In the genomic region with DNA sequence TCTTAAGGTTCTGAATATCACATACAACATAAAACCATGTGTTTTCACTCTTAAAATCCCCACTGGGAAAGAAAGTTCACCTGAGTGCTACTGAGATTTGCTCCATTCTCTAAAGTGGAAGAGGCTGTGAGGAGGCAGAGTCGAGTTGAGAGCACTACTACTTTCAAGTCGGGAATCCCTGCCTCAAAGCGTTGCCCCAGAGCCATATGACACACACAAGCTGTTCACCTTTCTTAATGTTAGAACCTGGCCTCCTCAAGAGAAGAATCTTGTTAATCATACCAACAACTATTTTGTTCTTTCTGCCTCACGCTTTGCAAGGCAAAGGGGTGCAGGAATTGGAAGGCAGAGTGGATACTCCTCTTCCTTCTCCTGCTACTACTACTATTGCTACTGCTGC, we compare ENCODE assay signal across 29 cellular contexts.
"Had no signal": no experiment of that assay in that cellular context is flagged by ENCODE, and none has a peak within 500 bp of the region (broad histone marks: within the 10 kb centered on the region; RNA-seq: fewer than 3 reads in every experiment).

No MANE protein-coding gene starts in this region.

- ATAC-seq: effector memory CD8-positive, alpha-beta T cell; esophagus mucosa; foreskin keratinocyte; gastrocnemius medialis; gastroesophageal sphincter; heart left ventricle; heart right ventricle had no signal

- H3K9me3 ChIP-seq: colonic mucosa, esophagus muscularis mucosa, esophagus squamous epithelium, gastrocnemius medialis, gastroesophageal sphincter, heart left ventricle had no signal

- DNase-seq: colonic mucosa; cortex of kidney; dermis blood vessel endothelial cell; dorsolateral prefrontal cortex; effector CD4-positive, alpha-beta T cell; effector CD8-positive, alpha-beta T cell; effector memory CD4-positive, alpha-beta T cell; effector memory CD8-positive, alpha-beta T cell; endodermal cell; erythroblast; esophagus squamous epithelium; foreskin fibroblast; foreskin keratinocyte; foreskin melanocyte; gastrocnemius medialis; glutamatergic neuron; head of caudate nucleus; heart left ventricle; heart right ventricle had no signal

- FAIRE-seq: colon, endometrium, endothelial cell of umbilical vein, frontal cortex had no signal

- H3K27ac ChIP-seq: colonic mucosa, coronary artery, dorsolateral prefrontal cortex, epithelial cell of prostate, esophagus muscularis mucosa, esophagus squamous epithelium, foreskin keratinocyte, gastrocnemius medialis, gastroesophageal sphincter, heart left ventricle, heart right ventricle had no signal

- H3K4me3 Mint-ChIP-seq: dendritic cell treated with granulocyte-macrophage colony-stimulating factor and Interleukin-4, amounts not matched to agents 40 ng/mL and 50 ng/mL, for 4 days; effector memory CD8-positive, alpha-beta T cell; endodermal cell had no signal

- H3K27me3 ChIP-seq: colonic mucosa, dorsolateral prefrontal cortex, esophagus muscularis mucosa, esophagus squamous epithelium, gastrocnemius medialis, gastroesophageal sphincter, heart left ventricle, heart right ventricle had no signal

- H3K27ac Mint-ChIP-seq: dendritic cell treated with granulocyte-macrophage colony-stimulating factor and Interleukin-4, amounts not matched to agents 40 ng/mL and 50 ng/mL, for 4 days; effector memory CD8-positive, alpha-beta T cell; endodermal cell had no signal

- H3K4me1 ChIP-seq: colonic mucosa, esophagus muscularis mucosa, esophagus squamous epithelium, foreskin keratinocyte, gastrocnemius medialis, gastroesophageal sphincter, heart left ventricle, heart right ventricle had no signal

- H3K36me3 ChIP-seq: colonic mucosa, esophagus muscularis mucosa, esophagus squamous epithelium, gastrocnemius medialis, gastroesophageal sphincter, heart left ventricle, heart right ventricle had no signal

- H3K4me3 ChIP-seq: colonic mucosa, coronary artery, dorsolateral prefrontal cortex, esophagus muscularis mucosa, esophagus squamous epithelium, gastrocnemius medialis, gastroesophageal sphincter, heart left ventricle, heart right ventricle had no signal

- H3K9me3 Mint-ChIP-seq: dendritic cell treated with granulocyte-macrophage colony-stimulating factor and Interleukin-4, amounts not matched to agents 40 ng/mL and 50 ng/mL, for 4 days had no signal

- H3K27me3 Mint-ChIP-seq: dendritic cell treated with granulocyte-macrophage colony-stimulating factor and Interleukin-4, amounts not matched to agents 40 ng/mL and 50 ng/mL, for 4 days had no signal

- H3K4me1 Mint-ChIP-seq: endodermal cell had no signal
